Comparison of ENCODE assay signal across 1 cellular context in genomic region chr14:36699459-36699858, GRCh38. TPM values are rescaled to one million over a fixed set of nuclear protein-coding genes. Genes with fewer than 3 reads are reported as not detected.
"Had no signal": no experiment of that assay in that cellular context is flagged by ENCODE, and none has a peak within 500 bp of the region (broad histone marks: within the 10 kb centered on the region; RNA-seq: fewer than 3 reads in every experiment).

No MANE protein-coding gene starts in this region.

RNA-seq across cellular contexts. Expression of gene PAX9, which starts 37.8 kb away (rescaled TPM):
- polyA plus RNA-seq: SK-N-SH had no signal
